In the genomic region with DNA sequence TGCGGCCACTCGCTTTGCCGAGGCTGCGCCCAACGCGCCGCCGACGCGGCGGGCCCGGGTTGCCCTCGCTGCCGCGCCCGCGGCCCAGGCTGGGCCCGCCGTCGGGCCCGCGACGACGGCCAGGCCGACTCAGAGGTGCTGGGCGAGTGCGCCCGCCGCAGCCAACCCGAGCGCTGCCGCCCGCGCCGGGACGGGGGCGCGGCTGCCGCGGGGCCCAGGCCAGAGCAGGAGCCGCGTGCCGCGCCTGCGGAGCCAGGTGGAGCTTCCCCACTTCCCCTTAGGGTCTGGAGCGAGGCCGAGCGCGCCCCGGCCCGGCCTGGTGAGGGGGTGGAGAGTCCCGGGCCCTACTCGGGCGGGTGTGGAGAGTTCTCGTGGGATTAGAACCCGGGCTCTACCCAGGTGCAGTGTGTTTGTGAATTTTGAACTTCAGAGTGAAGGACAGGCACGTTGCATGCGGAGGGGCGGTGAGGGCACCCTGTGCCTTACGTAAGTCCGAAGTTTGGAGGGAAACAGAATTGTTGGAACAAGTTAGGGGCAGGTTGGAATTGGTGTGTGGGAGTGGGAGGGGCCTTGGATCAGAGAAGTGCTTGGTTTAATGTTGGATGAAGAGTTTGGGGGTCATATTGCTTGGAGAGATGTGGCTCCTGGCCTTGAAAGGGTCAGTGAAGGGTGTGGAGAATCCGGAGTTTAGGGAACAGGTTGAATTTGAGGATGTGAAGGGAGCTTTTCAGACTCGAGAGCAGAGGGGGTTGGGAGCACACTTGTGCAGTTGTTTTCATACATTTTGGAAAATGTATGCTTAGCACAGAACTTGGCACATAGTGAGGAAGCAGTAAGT, we compare ENCODE assay signal across 9 cellular contexts. TPM values are rescaled to one million over a fixed set of nuclear protein-coding genes. Genes with fewer than 3 reads are reported as not detected.
DNase-seq lines count a peak whose midpoint lies in the region; ATAC-seq, FAIRE-seq and TF ChIP-seq lines count a peak whose summit lies in the region.
"Had no signal": no experiment of that assay in that cellular context is flagged by ENCODE, and none has a peak within 500 bp of the region (broad histone marks: within the 10 kb centered on the region; RNA-seq: fewer than 3 reads in every experiment).

No MANE protein-coding gene starts in this region.

- peaks cover 11 to 28% (median 16%) of the 10 kb centered on the region in 3 donors for H3K4me1 ChIP-seq in pancreas

- peak overlapping the region; percentile 86 to 97 (median 93) for H3K27ac ChIP-seq in pancreas

- peaks cover 7% of the 10 kb centered on the region for H3K36me3 Mint-ChIP-seq in activated naive CD4-positive, alpha-beta T cell treated with anti-CD3 and anti-CD28 coated beads for 36 hours (ENCODE audit: low read depth)

- no peak for TF ChIP-seq CTCF in pancreas (IDR thresholded peaks at IDR 0.05)

- ATAC-seq in GM19351 (IDR thresholded peaks at IDR 0.05; ENCODE audit: unreplicated experiment) (peak; percentile 44), HG03442 (IDR thresholded peaks at IDR 0.05; ENCODE audit: unreplicated experiment) (peak; percentile 48), Right ventricle myocardium inferior (peak; percentile 26), pancreas (peak; percentile 44 to 71 (median 50))

- peak overlapping the region; percentile 83 for H3K4me3 Mint-ChIP-seq in activated naive CD4-positive, alpha-beta T cell treated with anti-CD3 and anti-CD28 coated beads for 36 hours

- no peaks in the 10 kb centered on the region for H3K9me3 Mint-ChIP-seq in activated naive CD4-positive, alpha-beta T cell treated with anti-CD3 and anti-CD28 coated beads for 36 hours

- no peaks in the 10 kb centered on the region for H3K9me3 ChIP-seq in pancreas

- H3K27ac Mint-ChIP-seq in activated naive CD4-positive, alpha-beta T cell treated with anti-CD3 and anti-CD28 coated beads for 36 hours = peak overlapping the region; percentile 48

- 1% methylated on average over 50 to 63 of the region's 63 CpGs for WGBS in pancreas, 2 donors

- peaks cover 43% of the 10 kb centered on the region for H3K4me1 Mint-ChIP-seq in activated naive CD4-positive, alpha-beta T cell treated with anti-CD3 and anti-CD28 coated beads for 36 hours (ENCODE audit: low read depth)

- no peaks in the 10 kb centered on the region for H3K27me3 Mint-ChIP-seq in activated naive CD4-positive, alpha-beta T cell treated with anti-CD3 and anti-CD28 coated beads for 36 hours (ENCODE audit: low read depth)

- no peaks in the 10 kb centered on the region for H3K36me3 ChIP-seq in pancreas

- CTCF ChIA-PET in activated naive CD4-positive, alpha-beta T cell treated with anti-CD3 and anti-CD28 coated beads for 36 hours (lab: Charles Lee) = interaction anchor here (0.6 kb wide), 1 partner anchor 301 kb away, joined by 3 read pairs; no protein-coding TSS in a partner anchor

- peak overlapping the region; percentile 44 to 96 (median 58) for H3K4me3 ChIP-seq in pancreas

- FAIRE-seq in pancreas (lab: Jason Lieb, UNC) = no peak

- DNase-seq in COR-L47 (lab: John Stamatoyannopoulos, UW) = peak; percentile 10
- DNase-seq in SHP77 (lab: John Stamatoyannopoulos, UW) = peak; percentile 54 to 78
- peak; percentile 52 for DNase-seq in activated naive CD4-positive, alpha-beta T cell treated with anti-CD3 and anti-CD28 coated beads for 36 hours
- peak; percentile 84 for DNase-seq in Right ventricle myocardium inferior (ENCODE audit: missing footprints)
- DNase-seq in pancreas = peak; percentile 47 to 82 (median 66)
- no peak for DNase-seq in amniotic stem cell (lab: John Stamatoyannopoulos, UW)

- H3K27me3 ChIP-seq in pancreas = no peaks in the 10 kb centered on the region

- intact Hi-C loops in activated naive CD4-positive, alpha-beta T cell treated with anti-CD3 and anti-CD28 coated beads for 36 hours (cut with micrococcal nuclease) = loop anchor here (2.0 kb wide), 3 partner anchors 33 to 351 kb away; partner anchors contain the start of genes PGM2L1, SPCS2 and XRRA1
- intact Hi-C loops in Right ventricle myocardium inferior (cut with DNase I) (loop anchor here (10.0 kb wide), 1 partner anchor 285 kb away; the partner anchor contains the start of gene KCNE3), pancreas (cut with DNase I) (no loop called here)

RNA-seq across cellular contexts. Expression of gene RNF169, which starts 0.7 kb away (rescaled TPM):
- 10 to 100 TPM; 15.8 to 16.0 TPM for total RNA-seq in activated naive CD4-positive, alpha-beta T cell treated with anti-CD3 and anti-CD28 coated beads for 36 hours
- total RNA-seq in Right ventricle myocardium inferior (10.4 TPM), pancreas (10 to 100 TPM in 1 of 6 donors, 1 to 10 TPM in 5; 6.7 to 12.0 (median 7.5) TPM)
- polyA plus RNA-seq in pancreas = 1 to 10 TPM; 2.3 to 3.5 TPM

RNA-seq across cellular contexts. Expression of gene CHRDL2, which starts 18.1 kb away (rescaled TPM):
- total RNA-seq in activated naive CD4-positive, alpha-beta T cell treated with anti-CD3 and anti-CD28 coated beads for 36 hours = not detected
- total RNA-seq in Right ventricle myocardium inferior (34.3 TPM), pancreas (1 to 10 TPM in 2 of 6 donors, under 1 TPM in 3, not detected in 1; 0.72 to 6.9 (median 0.82) TPM)
- polyA plus RNA-seq in pancreas = 1 to 10 TPM; 2.0 to 3.8 TPM
- total RNA-seq: glomerular endothelial cell had no signal

Comparison
In these comparisons a context has a peak if more than half of its experiments do, and no peak if none do; other contexts are left out.
1. intact Hi-C loops: an anchor here in activated naive CD4-positive, alpha-beta T cell treated with anti-CD3 and anti-CD28 coated beads for 36 hours (2.0 kb wide) and Right ventricle myocardium inferior (10.0 kb wide); none called in pancreas.